ENCODE assay signal across 22 cellular contexts in the genomic region with DNA sequence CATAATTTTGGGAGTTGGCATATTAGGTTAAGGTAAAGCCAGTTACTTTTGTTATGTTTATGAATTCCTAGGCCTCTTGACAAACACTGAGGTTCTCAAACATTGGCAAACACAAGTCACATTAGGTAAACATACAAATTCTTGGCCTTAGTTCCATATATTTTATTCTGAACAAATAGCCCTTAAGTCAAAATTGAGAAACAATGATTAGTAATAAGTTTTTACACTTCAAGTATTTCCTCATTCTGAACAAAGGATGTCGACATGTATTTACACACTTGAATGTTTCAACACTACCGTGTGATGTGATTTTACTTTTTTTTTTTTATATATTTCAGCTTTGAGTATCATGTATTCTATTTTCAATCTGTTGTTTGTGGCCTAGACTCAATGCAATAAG. TPM values are rescaled to one million over a fixed set of nuclear protein-coding genes. Genes with fewer than 3 reads are reported as not detected.
DNase-seq lines count a peak whose midpoint lies in the region; ATAC-seq, FAIRE-seq and TF ChIP-seq lines count a peak whose summit lies in the region.
"Had no signal": no experiment of that assay in that cellular context is flagged by ENCODE, and none has a peak within 500 bp of the region (broad histone marks: within the 10 kb centered on the region; RNA-seq: fewer than 3 reads in every experiment).

No MANE protein-coding gene starts in this region.

- H3K27me3 Mint-ChIP-seq in activated CD4-positive, alpha-beta memory T cell treated with anti-CD3 and anti-CD28 coated beads, Interleukin-2, amount 10 ng/mL, durations not matched to agents 7 days and 5 days: no peaks in the 10 kb centered on the region
- no peaks in the 10 kb centered on the region for H3K27me3 Mint-ChIP-seq in stimulated activated naive CD8-positive, alpha-beta T cell treated with anti-CD3 and anti-CD28 coated beads, Interleukin-15, amount 100 ng/mL, for 72 hours
- H3K27me3 Mint-ChIP-seq: activated T-helper 17 cell treated with anti-CD3 and anti-CD28 coated beads, Interleukin-2, amount 50 U/mL, for 72 hours had no signal

- no peak for TF ChIP-seq RAD21 in A549 (conservative IDR thresholded peaks at IDR 0.05 in 1 of 2, IDR thresholded peaks at IDR 0.05 in 1 of 2)

- H3K36me3 Mint-ChIP-seq in activated CD4-positive, alpha-beta memory T cell treated with anti-CD3 and anti-CD28 coated beads, Interleukin-2, amount 10 ng/mL, durations not matched to agents 7 days and 5 days (ENCODE audit: low read depth): peaks cover 3% of the 10 kb centered on the region

- peaks cover 2% of the 10 kb centered on the region for H3K4me1 Mint-ChIP-seq in activated CD4-positive, alpha-beta memory T cell treated with anti-CD3 and anti-CD28 coated beads, Interleukin-2, amount 10 ng/mL, durations not matched to agents 7 days and 5 days
- H3K4me1 Mint-ChIP-seq in stimulated activated naive CD8-positive, alpha-beta T cell treated with anti-CD3 and anti-CD28 coated beads, Interleukin-15, amount 100 ng/mL, for 72 hours: no peaks in the 10 kb centered on the region
- H3K4me1 Mint-ChIP-seq: activated T-helper 17 cell treated with anti-CD3 and anti-CD28 coated beads, Interleukin-2, amount 50 U/mL, for 72 hours; immature natural killer cell; neural crest cell had no signal

- WGBS in A549 (ENCODE audit: missing lambda C conversion rate): 3% methylated on average over 2 of the region's 2 CpGs
- 10 to 17% methylated on average over 2 of the region's 2 CpGs for WGBS in body of pancreas, 2 donors
- WGBS in gastroesophageal sphincter (ENCODE audit: low coverage in 1 of 2), 2 donors: 55 to 74% methylated on average over 2 of the region's 2 CpGs
- WGBS in testis, 2 donors: 85 to 96% methylated on average over 2 of the region's 2 CpGs

- no peak overlapping the region for H3K4me3 Mint-ChIP-seq in activated CD4-positive, alpha-beta memory T cell treated with anti-CD3 and anti-CD28 coated beads, Interleukin-2, amount 10 ng/mL, durations not matched to agents 7 days and 5 days
- H3K4me3 Mint-ChIP-seq in stimulated activated naive CD8-positive, alpha-beta T cell treated with anti-CD3 and anti-CD28 coated beads, Interleukin-15, amount 100 ng/mL, for 72 hours: no peak overlapping the region
- H3K4me3 Mint-ChIP-seq: activated T-helper 17 cell treated with anti-CD3 and anti-CD28 coated beads, Interleukin-2, amount 50 U/mL, for 72 hours; immature natural killer cell had no signal

- intact Hi-C loops in body of pancreas (cut with DNase I): no loop called here
- intact Hi-C loops in testis (cut with DNase I; ENCODE audit: low total_unique reads): no loop called here

- no peaks in the 10 kb centered on the region for H3K27me3 ChIP-seq in body of pancreas
- no peaks in the 10 kb centered on the region for H3K27me3 ChIP-seq in gastroesophageal sphincter
- no peaks in the 10 kb centered on the region for H3K27me3 ChIP-seq in testis
- H3K27me3 ChIP-seq: stomach, uterus had no signal

- H3K36me3 ChIP-seq in body of pancreas (replicated peaks in 1 of 2; ENCODE audit: insufficient read depth in 1 of 2, low read depth in 2 of 2) (no peaks in the 10 kb centered on the region), gastroesophageal sphincter (no peaks in the 10 kb centered on the region), testis (ENCODE audit: low read depth, missing control alignments) (no peaks in the 10 kb centered on the region)
- H3K36me3 ChIP-seq: stomach, uterus, WERI-Rb-1 had no signal

- H3K4me1 ChIP-seq in A549 (peaks cover 28% of the 10 kb centered on the region), body of pancreas (peaks cover 19% of the 10 kb centered on the region), gastroesophageal sphincter (peaks cover 0 to 9% (median 3%) of the 10 kb centered on the region in 3 donors), testis (peaks cover 7% of the 10 kb centered on the region)
- H3K4me1 ChIP-seq: uterus had no signal

- POLR2A ChIA-PET in A549 (lab: Yijun Ruan, JAX): no interaction called here
- POLR2A ChIA-PET in activated CD4-positive, alpha-beta memory T cell treated with anti-CD3 and anti-CD28 coated beads, Interleukin-2, amount 10 ng/mL, durations not matched to agents 7 days and 5 days (lab: Charles Lee): no interaction called here

- H3K27ac ChIP-seq in A549 (peak overlapping the region in 1 of 2 experiments; percentile 13; a peak in 1 of 6 replicates), body of pancreas (peak overlapping the region in 1 of 4 donors; percentile 60), gastroesophageal sphincter (no peak overlapping the region), testis (no peak overlapping the region)
- H3K27ac ChIP-seq: uterus, WERI-Rb-1 had no signal

- no peak for FAIRE-seq in A549 (lab: Jason Lieb, UNC)
- FAIRE-seq: endometrium, G401.6, GM12878 had no signal

- ATAC-seq in A549 (peak in 1 of 2 experiments; percentile 16; a peak in 1 of 6 replicates), body of pancreas (peak; percentile 54), gastroesophageal sphincter (peak; percentile 28)
- ATAC-seq in stimulated activated naive CD8-positive, alpha-beta T cell treated with anti-CD3 and anti-CD28 coated beads, Interleukin-15, amount 100 ng/mL, for 72 hours: no peak
- ATAC-seq: activated T-helper 17 cell treated with anti-CD3 and anti-CD28 coated beads, Interleukin-2, amount 50 U/mL, for 72 hours; GM12878 had no signal

- DNase-seq in A549 (ENCODE audit: low read depth in 1 of 2, low spot score in 1 of 2) (peak in 1 of 2 experiments; percentile 69), LNCaP clone FGC (ENCODE audit: low read depth) (peak; percentile 78), body of pancreas (no peak), testis (no peak), NCI-H1417 (lab: John Stamatoyannopoulos, UW) (no peak)
- DNase-seq in activated CD4-positive, alpha-beta memory T cell treated with anti-CD3 and anti-CD28 coated beads, Interleukin-2, amount 10 ng/mL, durations not matched to agents 7 days and 5 days: no peak
- no peak for DNase-seq in stimulated activated naive CD8-positive, alpha-beta T cell treated with anti-CD3 and anti-CD28 coated beads, Interleukin-15, amount 100 ng/mL, for 72 hours
- DNase-seq: amniotic stem cell, head of caudate nucleus, immature natural killer cell, NCI-H187 treated with DMSO at 0.1 percent for 48 hours, NCI-H510A treated with DMSO at 0.1 percent for 48 hours, retina, stomach, uterus, WERI-Rb-1 had no signal

- no peak overlapping the region for H3K4me3 ChIP-seq in A549
- no peak overlapping the region for H3K4me3 ChIP-seq in LNCaP clone FGC (ENCODE audit: low read depth, low read length)
- H3K4me3 ChIP-seq in body of pancreas: no peak overlapping the region
- H3K4me3 ChIP-seq in gastroesophageal sphincter: no peak overlapping the region
- no peak overlapping the region for H3K4me3 ChIP-seq in testis
- H3K4me3 ChIP-seq: GM12878, stomach, uterus had no signal

- H3K9me3 ChIP-seq in A549 (0 out of 3 replicates have a peak, but pooled peaks cover 5% of the 10 kb centered on the region), body of pancreas (no peaks in the 10 kb centered on the region), gastroesophageal sphincter (peaks cover 0 to 15% (median 0%) of the 10 kb centered on the region in 3 donors), testis (no peaks in the 10 kb centered on the region)
- H3K9me3 ChIP-seq: stomach had no signal

- TF ChIP-seq CTCF in A549 (IDR thresholded peaks at IDR 0.05): no peak
- no peak for TF ChIP-seq CTCF in LNCaP clone FGC (IDR thresholded peaks at IDR 0.05; ENCODE audit: control insufficient read depth, extremely low read depth, insufficient read depth)
- TF ChIP-seq CTCF in body of pancreas (IDR thresholded peaks at IDR 0.05): no peak
- TF ChIP-seq CTCF in gastroesophageal sphincter (IDR thresholded peaks at IDR 0.05): no peak
- TF ChIP-seq CTCF in testis (IDR thresholded peaks at IDR 0.05): no peak

- H3K4me2 ChIP-seq in A549: peak overlapping the region; percentile 68

- peak; percentile 41 to 77; a peak in 3 of 5 replicates for TF ChIP-seq EP300 in A549 (IDR thresholded peaks at IDR 0.05)
- TF ChIP-seq EP300 in gastroesophageal sphincter (IDR thresholded peaks at IDR 0.05): no peak

- peaks cover 5% of the 10 kb centered on the region for H3K9me3 Mint-ChIP-seq in activated CD4-positive, alpha-beta memory T cell treated with anti-CD3 and anti-CD28 coated beads, Interleukin-2, amount 10 ng/mL, durations not matched to agents 7 days and 5 days
- peaks cover 15 to 16% of the 10 kb centered on the region in 2 donors for H3K9me3 Mint-ChIP-seq in stimulated activated naive CD8-positive, alpha-beta T cell treated with anti-CD3 and anti-CD28 coated beads, Interleukin-15, amount 100 ng/mL, for 72 hours

- CTCF ChIA-PET in A549 (lab: Yijun Ruan, JAX): no interaction called here
- CTCF ChIA-PET in activated CD4-positive, alpha-beta memory T cell treated with anti-CD3 and anti-CD28 coated beads, Interleukin-2, amount 10 ng/mL, durations not matched to agents 7 days and 5 days (lab: Charles Lee): interaction anchor here (1.1 kb wide), 1 partner anchor 80 kb away, joined by 3 read pairs; a partner anchor contains a TSS

- no peak overlapping the region for H3K27ac Mint-ChIP-seq in activated CD4-positive, alpha-beta memory T cell treated with anti-CD3 and anti-CD28 coated beads, Interleukin-2, amount 10 ng/mL, durations not matched to agents 7 days and 5 days
- no peak overlapping the region for H3K27ac Mint-ChIP-seq in stimulated activated naive CD8-positive, alpha-beta T cell treated with anti-CD3 and anti-CD28 coated beads, Interleukin-15, amount 100 ng/mL, for 72 hours
- H3K27ac Mint-ChIP-seq: activated T-helper 17 cell treated with anti-CD3 and anti-CD28 coated beads, Interleukin-2, amount 50 U/mL, for 72 hours; immature natural killer cell had no signal

- TF ChIP-seq POLR2A in A549 (IDR thresholded peaks at IDR 0.05; ENCODE audit: low read length) (no peak), body of pancreas (IDR thresholded peaks at IDR 0.05) (no peak), gastroesophageal sphincter (IDR thresholded peaks at IDR 0.05) (no peak), testis (IDR thresholded peaks at IDR 0.05) (no peak)

TF ChIP-seq in A549, 52 proteins besides CTCF, POLR2A, EP300 and RAD21 (continues in another document):
- no peak for TF ChIP-seq HOXB13 (CRISPR knock-in tag; IDR thresholded peaks at IDR 0.05; ENCODE audit: low read depth)

RNA-seq across cellular contexts. Expression of a gene that starts 3.8 kb away (rescaled TPM):
- polyA plus RNA-seq in A549 (2011; rRNA removed): 37.8 and 53.4 TPM in 2 replicates
- polyA plus RNA-seq in A549 (2012; cell fraction: cytosol; rRNA removed): 15.2 and 15.3 TPM in 2 replicates
- 3.7 and 5.3 TPM in 2 replicates for polyA plus RNA-seq in A549 (2012; cell fraction: nucleus; rRNA removed)
- 57.6 to 71.9 TPM (median 64.3 TPM) in 3 replicates for polyA plus RNA-seq in A549 (2017; fragmentation: RNase III; extraction: RNeasy Plus Mini Kit Qiagen cat#74134 plus additional on column Dnase treatment)
- polyA minus RNA-seq in A549 (2011; rRNA and poly(A)+ RNA removed): 11.4 and 16.0 TPM in 2 replicates
- 10 to 100 TPM; 27.4 to 35.5 TPM for total RNA-seq in body of pancreas
- total RNA-seq in gastroesophageal sphincter: 10 to 100 TPM; 52.0 to 74.4 (median 58.9) TPM
- 10 to 100 TPM; 34.9 to 37.6 TPM for total RNA-seq in testis
- 30.9 TPM for polyA plus RNA-seq in testis (ENCODE audit: insufficient read depth, low read depth, low replicate concordance)
- total RNA-seq in activated CD4-positive, alpha-beta memory T cell treated with anti-CD3 and anti-CD28 coated beads, Interleukin-2, amount 10 ng/mL, durations not matched to agents 7 days and 5 days: 10 to 100 TPM; 35.1 to 35.5 TPM
